Comparison of ENCODE assay signal across 1 cellular context in the genomic region with DNA sequence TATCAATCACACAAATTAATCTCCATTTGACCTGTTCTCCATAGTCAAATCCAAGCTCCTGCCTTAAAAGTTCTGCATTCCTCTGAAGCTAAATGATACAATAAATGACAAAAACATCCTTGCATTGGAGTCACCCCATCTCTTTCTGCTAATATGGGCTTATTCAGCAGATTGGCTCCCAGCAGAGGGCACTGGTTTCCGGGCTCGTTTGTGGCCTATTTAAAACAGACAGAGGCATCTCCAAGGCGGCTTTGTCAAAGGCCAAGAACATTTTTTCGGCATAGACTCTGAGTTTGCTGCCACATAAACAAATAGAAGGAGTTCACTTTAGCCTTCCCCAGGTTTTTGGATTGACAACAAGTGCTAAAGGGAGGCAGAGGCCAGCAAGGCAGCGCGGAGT.
TF ChIP-seq lines count a peak whose summit lies in the region.

No MANE protein-coding gene starts in this region.

TF ChIP-seq in GM23338, 12 proteins besides CTCF, POLR2A, EP300 and RAD21 (continued from another document):
- TF ChIP-seq, protein P1, sequence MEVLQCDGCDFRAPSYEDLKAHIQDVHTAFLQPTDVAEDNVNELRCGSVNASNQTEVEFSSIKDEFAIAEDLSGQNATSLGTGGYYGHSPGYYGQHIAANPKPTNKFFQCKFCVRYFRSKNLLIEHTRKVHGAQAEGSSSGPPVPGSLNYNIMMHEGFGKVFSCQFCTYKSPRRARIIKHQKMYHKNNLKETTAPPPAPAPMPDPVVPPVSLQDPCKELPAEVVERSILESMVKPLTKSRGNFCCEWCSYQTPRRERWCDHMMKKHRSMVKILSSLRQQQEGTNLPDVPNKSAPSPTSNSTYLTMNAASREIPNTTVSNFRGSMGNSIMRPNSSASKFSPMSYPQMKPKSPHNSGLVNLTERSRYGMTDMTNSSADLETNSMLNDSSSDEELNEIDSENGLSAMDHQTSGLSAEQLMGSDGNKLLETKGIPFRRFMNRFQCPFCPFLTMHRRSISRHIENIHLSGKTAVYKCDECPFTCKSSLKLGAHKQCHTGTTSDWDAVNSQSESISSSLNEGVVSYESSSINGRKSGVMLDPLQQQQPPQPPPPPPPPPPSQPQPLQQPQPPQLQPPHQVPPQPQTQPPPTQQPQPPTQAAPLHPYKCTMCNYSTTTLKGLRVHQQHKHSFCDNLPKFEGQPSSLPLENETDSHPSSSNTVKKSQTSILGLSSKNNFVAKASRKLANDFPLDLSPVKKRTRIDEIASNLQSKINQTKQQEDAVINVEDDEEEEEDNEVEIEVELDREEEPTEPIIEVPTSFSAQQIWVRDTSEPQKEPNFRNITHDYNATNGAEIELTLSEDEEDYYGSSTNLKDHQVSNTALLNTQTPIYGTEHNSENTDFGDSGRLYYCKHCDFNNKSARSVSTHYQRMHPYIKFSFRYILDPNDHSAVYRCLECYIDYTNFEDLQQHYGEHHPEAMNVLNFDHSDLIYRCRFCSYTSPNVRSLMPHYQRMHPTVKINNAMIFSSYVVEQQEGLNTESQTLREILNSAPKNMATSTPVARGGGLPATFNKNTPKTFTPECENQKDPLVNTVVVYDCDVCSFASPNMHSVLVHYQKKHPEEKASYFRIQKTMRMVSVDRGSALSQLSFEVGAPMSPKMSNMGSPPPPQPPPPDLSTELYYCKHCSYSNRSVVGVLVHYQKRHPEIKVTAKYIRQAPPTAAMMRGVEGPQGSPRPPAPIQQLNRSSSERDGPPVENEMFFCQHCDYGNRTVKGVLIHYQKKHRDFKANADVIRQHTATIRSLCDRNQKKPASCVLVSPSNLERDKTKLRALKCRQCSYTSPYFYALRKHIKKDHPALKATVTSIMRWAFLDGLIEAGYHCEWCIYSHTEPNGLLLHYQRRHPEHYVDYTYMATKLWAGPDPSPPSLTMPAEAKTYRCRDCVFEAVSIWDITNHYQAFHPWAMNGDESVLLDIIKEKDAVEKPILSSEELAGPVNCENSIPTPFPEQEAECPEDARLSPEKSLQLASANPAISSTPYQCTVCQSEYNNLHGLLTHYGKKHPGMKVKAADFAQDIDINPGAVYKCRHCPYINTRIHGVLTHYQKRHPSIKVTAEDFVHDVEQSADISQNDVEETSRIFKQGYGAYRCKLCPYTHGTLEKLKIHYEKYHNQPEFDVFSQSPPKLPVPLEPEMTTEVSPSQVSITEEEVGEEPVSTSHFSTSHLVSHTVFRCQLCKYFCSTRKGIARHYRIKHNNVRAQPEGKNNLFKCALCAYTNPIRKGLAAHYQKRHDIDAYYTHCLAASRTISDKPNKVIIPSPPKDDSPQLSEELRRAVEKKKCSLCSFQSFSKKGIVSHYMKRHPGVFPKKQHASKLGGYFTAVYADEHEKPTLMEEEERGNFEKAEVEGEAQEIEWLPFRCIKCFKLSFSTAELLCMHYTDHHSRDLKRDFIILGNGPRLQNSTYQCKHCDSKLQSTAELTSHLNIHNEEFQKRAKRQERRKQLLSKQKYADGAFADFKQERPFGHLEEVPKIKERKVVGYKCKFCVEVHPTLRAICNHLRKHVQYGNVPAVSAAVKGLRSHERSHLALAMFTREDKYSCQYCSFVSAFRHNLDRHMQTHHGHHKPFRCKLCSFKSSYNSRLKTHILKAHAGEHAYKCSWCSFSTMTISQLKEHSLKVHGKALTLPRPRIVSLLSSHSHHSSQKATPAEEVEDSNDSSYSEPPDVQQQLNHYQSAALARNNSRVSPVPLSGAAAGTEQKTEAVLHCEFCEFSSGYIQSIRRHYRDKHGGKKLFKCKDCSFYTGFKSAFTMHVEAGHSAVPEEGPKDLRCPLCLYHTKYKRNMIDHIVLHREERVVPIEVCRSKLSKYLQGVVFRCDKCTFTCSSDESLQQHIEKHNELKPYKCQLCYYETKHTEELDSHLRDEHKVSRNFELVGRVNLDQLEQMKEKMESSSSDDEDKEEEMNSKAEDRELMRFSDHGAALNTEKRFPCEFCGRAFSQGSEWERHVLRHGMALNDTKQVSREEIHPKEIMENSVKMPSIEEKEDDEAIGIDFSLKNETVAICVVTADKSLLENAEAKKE (CRISPR knock-in tag; IDR thresholded peaks at IDR 0.05) = no peak
- TF ChIP-seq NANOG (IDR thresholded peaks at IDR 0.05; ENCODE audit: borderline replicate concordance) (no peak), JUNB (IDR thresholded peaks at IDR 0.05; ENCODE audit: unreplicated experiment) (no peak), ZNF331 (CRISPR knock-in tag; IDR thresholded peaks at IDR 0.05; ENCODE audit: low read depth) (no peak), EZH2 (IDR thresholded peaks at IDR 0.05; ENCODE audit: low read depth, unreplicated experiment) (no peak), ZNF114 (CRISPR knock-in tag; IDR thresholded peaks at IDR 0.05) (no peak), POLR2AphosphoS5 (IDR thresholded peaks at IDR 0.05; ENCODE audit: low read depth) (no peak)
- TF ChIP-seq, protein P2, sequence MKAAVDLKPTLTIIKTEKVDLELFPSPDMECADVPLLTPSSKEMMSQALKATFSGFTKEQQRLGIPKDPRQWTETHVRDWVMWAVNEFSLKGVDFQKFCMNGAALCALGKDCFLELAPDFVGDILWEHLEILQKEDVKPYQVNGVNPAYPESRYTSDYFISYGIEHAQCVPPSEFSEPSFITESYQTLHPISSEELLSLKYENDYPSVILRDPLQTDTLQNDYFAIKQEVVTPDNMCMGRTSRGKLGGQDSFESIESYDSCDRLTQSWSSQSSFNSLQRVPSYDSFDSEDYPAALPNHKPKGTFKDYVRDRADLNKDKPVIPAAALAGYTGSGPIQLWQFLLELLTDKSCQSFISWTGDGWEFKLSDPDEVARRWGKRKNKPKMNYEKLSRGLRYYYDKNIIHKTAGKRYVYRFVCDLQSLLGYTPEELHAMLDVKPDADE (IDR thresholded peaks at IDR 0.05) = no peak
